Comparison of ENCODE assay signal across 15 cellular contexts in genomic region chr1:229093258-229093540, GRCh38.
A peak's percentile ranks its signal among the peaks of the same experiment; 100 is the strongest.
DNase-seq lines count a peak whose midpoint lies in the region; ATAC-seq, FAIRE-seq and TF ChIP-seq lines count a peak whose summit lies in the region.
"Had no signal": no experiment of that assay in that cellular context is flagged by ENCODE, and none has a peak within 500 bp of the region (broad histone marks: within the 10 kb centered on the region; RNA-seq: fewer than 3 reads in every experiment).

No MANE protein-coding gene starts in this region.

- no peak for TF ChIP-seq RAD21 in neural cell (conservative IDR thresholded peaks at IDR 0.05)

- no peak for FAIRE-seq in urothelium cell line (lab: Jason Lieb, UNC)

- no peaks in the 10 kb centered on the region for H3F3A ChIP-seq in MM.1S (ENCODE audit: insufficient read depth, low read length)
- no peaks in the 10 kb centered on the region for H3F3A ChIP-seq in neural cell (ENCODE audit: insufficient read depth, low read length, poor library complexity, severe bottlenecking)

- H4K20me1 ChIP-seq in MM.1S (ENCODE audit: insufficient read depth, low read length) (no peaks in the 10 kb centered on the region), neural cell (ENCODE audit: insufficient read depth) (no peaks in the 10 kb centered on the region)

- TF ChIP-seq CTCF in MM.1S (IDR thresholded peaks at IDR 0.05; ENCODE audit: low read length) = no peak
- TF ChIP-seq CTCF in neural cell (IDR thresholded peaks at IDR 0.05; ENCODE audit: poor library complexity, severe bottlenecking) = no peak
- no peak for TF ChIP-seq CTCF in upper lobe of right lung (IDR thresholded peaks at IDR 0.05)

- no peak for ATAC-seq in upper lobe of right lung
- ATAC-seq in HG03378 (IDR thresholded peaks at IDR 0.05; ENCODE audit: unreplicated experiment) = no peak
- ATAC-seq: left cardiac atrium had no signal

- no peaks in the 10 kb centered on the region for H3K9me2 ChIP-seq in MM.1S (replicated peaks; ENCODE audit: insufficient read depth, low read length)
- H3K9me2 ChIP-seq in neural cell (ENCODE audit: insufficient read depth, low read length) = no peaks in the 10 kb centered on the region

- H3K27ac ChIP-seq in MM.1S (ENCODE audit: low read length) (no peak overlapping the region), epithelial cell of prostate (peak overlapping the region; percentile 45), neural cell (ENCODE audit: low read length) (peak overlapping the region; percentile 92), upper lobe of right lung (peak overlapping the region; percentile 70)

- H3K4me1 ChIP-seq in MM.1S (ENCODE audit: low read length) (peaks cover 7% of the 10 kb centered on the region; the same call in 1 of the 2 replicates), upper lobe of right lung (peaks cover 17% of the 10 kb centered on the region)

- peak overlapping the region; percentile 32 for H2AFZ ChIP-seq in MM.1S (ENCODE audit: low read length)
- no peak overlapping the region for H2AFZ ChIP-seq in neural cell (ENCODE audit: low read depth, low read length)

- H3K36me3 ChIP-seq in MM.1S (replicated peaks; ENCODE audit: insufficient read depth, low read length) (no peaks in the 10 kb centered on the region), neural cell (ENCODE audit: insufficient read depth, low read length) (no peaks in the 10 kb centered on the region), upper lobe of right lung (no peaks in the 10 kb centered on the region)

- H3K9ac ChIP-seq in MM.1S (ENCODE audit: low read length) (no peak overlapping the region), neural cell (ENCODE audit: low read length) (peak overlapping the region; percentile 67)

- H3K27me3 ChIP-seq in MM.1S (replicated peaks; ENCODE audit: insufficient read depth, low read length) = no peaks in the 10 kb centered on the region
- H3K27me3 ChIP-seq in neural cell (ENCODE audit: insufficient read depth, low read depth, low read length) = no peaks in the 10 kb centered on the region
- no peaks in the 10 kb centered on the region for H3K27me3 ChIP-seq in upper lobe of right lung

- H3K9me3 ChIP-seq in MM.1S (replicated peaks; ENCODE audit: insufficient read depth, low read length) = no peaks in the 10 kb centered on the region
- no peaks in the 10 kb centered on the region for H3K9me3 ChIP-seq in neural cell (ENCODE audit: low read length)
- H3K9me3 ChIP-seq in upper lobe of right lung = no peaks in the 10 kb centered on the region

- no peak overlapping the region for H3K4me3 ChIP-seq in MM.1S (ENCODE audit: low read length)
- peak overlapping the region; percentile 56 for H3K4me3 ChIP-seq in neural cell (ENCODE audit: low read length)
- no peak overlapping the region for H3K4me3 ChIP-seq in upper lobe of right lung

- DNase-seq in MM.1S (no peak), epithelial cell of prostate (ENCODE audit: low read depth, low spot score) (no peak), upper lobe of right lung (no peak), NCI-H526 treated with DMSO at 0.1 percent for 48 hours (lab: John Stamatoyannopoulos, UW) (no peak), urothelium cell line (ENCODE audit: low spot score) (no peak)
- DNase-seq: activated CD4-positive, alpha-beta T cell treated with anti-CD3 and anti-CD28 coated beads, Interleukin-2, amount 10 ng/mL, durations not matched to agents 24 days and 14 days; activated T-cell treated with anti-CD3 and anti-CD28 coated beads, Interleukin-2, amount 50 U/mL, for 24 hours; EL; IMR-90; left cardiac atrium; NCI-H2171 treated with DMSO at 0.1 percent for 48 hours; Right ventricle myocardium superior; stimulated activated CD4-positive, alpha-beta T cell treated with anti-CD3 and anti-CD28 coated beads, Interleukin-2, amount 100 ng/mL, for 24 hours had no signal

- H3K4me2 ChIP-seq in MM.1S (ENCODE audit: low read depth, low read length) (0 out of 2 replicates have a peak overlapping the region, but pooled peaks have one; percentile 4), neural cell (ENCODE audit: low read length) (peak overlapping the region; percentile 58)

- no peak for TF ChIP-seq EP300 in neural cell (conservative IDR thresholded peaks at IDR 0.05; ENCODE audit: poor library complexity, severe bottlenecking)

- intact Hi-C loops in upper lobe of right lung (cut with DNase I) = no loop called here

- H3K79me2 ChIP-seq in MM.1S (ENCODE audit: low read length) (no peaks in the 10 kb centered on the region), neural cell (replicated peaks; ENCODE audit: insufficient read depth, low read length) (no peaks in the 10 kb centered on the region)

TF ChIP-seq in neural cell, 6 proteins besides CTCF, POLR2A, EP300 and RAD21:
- no peak for TF ChIP-seq REST (IDR thresholded peaks at IDR 0.05; ENCODE audit: borderline replicate concordance)
- no peak for TF ChIP-seq TAF1 (IDR thresholded peaks at IDR 0.05; ENCODE audit: low read depth)
- no peak for TF ChIP-seq MXI1 (conservative IDR thresholded peaks at IDR 0.05; ENCODE audit: poor library complexity, severe bottlenecking)
- TF ChIP-seq POLR2AphosphoS5 (IDR thresholded peaks at IDR 0.05) = no peak
- TF ChIP-seq SMC3 (conservative IDR thresholded peaks at IDR 0.05; ENCODE audit: poor library complexity) = no peak
- TF ChIP-seq EZH2 (IDR thresholded peaks at IDR 0.05; ENCODE audit: borderline replicate concordance, insufficient read depth, low read length, poor library complexity, severe bottlenecking) = no peak
